ENCODE assay signal across 8 cellular contexts in the genomic region with DNA sequence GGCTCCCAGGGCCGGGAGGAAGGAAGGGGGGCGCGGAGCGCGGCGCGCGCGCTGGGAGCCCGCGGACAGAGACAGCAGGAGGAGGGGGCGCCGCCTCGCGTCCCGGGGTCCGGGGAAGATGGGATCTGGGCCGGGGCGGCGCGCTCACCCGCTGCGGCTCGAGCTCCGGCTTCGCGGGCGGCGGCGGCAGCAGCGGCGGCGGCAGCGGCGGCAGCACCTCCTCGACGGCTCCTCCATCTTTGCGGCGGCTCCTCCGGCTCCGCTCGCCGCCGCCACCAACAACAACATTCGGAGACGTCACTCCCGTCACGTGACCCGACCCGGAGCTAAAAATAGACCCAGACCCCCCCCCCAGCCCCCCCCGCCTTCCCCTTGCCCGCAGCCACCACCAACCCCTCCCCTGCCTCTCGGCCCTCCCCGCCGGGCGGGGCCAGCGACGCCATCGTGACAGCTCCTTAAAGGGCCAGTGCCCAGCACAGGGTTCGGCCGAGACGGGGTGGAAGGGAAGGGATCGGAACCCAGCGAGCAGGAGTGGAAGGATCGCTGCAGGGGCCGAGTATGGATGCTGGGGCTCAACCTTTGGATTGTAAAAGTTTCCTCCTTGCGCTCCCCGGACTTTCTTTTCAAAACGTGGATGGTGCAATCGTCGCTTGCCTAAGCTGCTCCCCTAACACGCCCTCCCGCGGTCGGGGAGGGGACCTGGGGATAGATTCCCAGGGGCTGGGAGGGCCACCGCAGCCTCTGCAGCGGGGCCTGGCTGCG. TPM values are rescaled to one million over a fixed set of nuclear protein-coding genes. Genes with fewer than 3 reads are reported as not detected.
DNase-seq lines count a peak whose midpoint lies in the region; ATAC-seq, FAIRE-seq and TF ChIP-seq lines count a peak whose summit lies in the region.

A gene (minus strand): TSS at position 286 of the 762 bp plus-strand sequence. CDS start 6,126 bp downstream, outside the sequence.

- H2AFZ ChIP-seq in OCI-LY1 (ENCODE audit: low read length) (no peak within 1 kb of the TSS), endothelial cell of umbilical vein (ENCODE audit: low read depth, low read length) (peak within 1 kb of the TSS; percentile 89)

- H3K9ac ChIP-seq in OCI-LY1 (ENCODE audit: low read length) (peak within 1 kb of the TSS; percentile 74), endothelial cell of umbilical vein (replicated peaks; ENCODE audit: extremely low read depth, insufficient read depth, low read length) (peak within 1 kb of the TSS; percentile 86)

- CTCF ChIA-PET in endothelial cell of umbilical vein (lab: Charles Lee): interaction anchor here (0.5 to 2.2 kb wide), 30 partner anchors 8 to 213 kb away, joined by 3 to 17 read pairs (median 6); a partner anchor contains a TSS

- H3K4me2 ChIP-seq in OCI-LY1 (ENCODE audit: low read length) (peak within 1 kb of the TSS; percentile 83), endothelial cell of umbilical vein (ENCODE audit: insufficient read depth, low read length) (peak within 1 kb of the TSS; percentile 75)

- H3K9me3 ChIP-seq in OCI-LY1 (ENCODE audit: low read length): no peaks in the 10 kb centered on the region
- no peaks in the 10 kb centered on the region for H3K9me3 ChIP-seq in endothelial cell of umbilical vein (replicated peaks; ENCODE audit: control insufficient read depth, insufficient read depth, low read length)

- no peak within 1 kb of the TSS for H3K27ac ChIP-seq in OCI-LY1 (ENCODE audit: low read depth, low read length, poor library complexity, severe bottlenecking)
- peak within 1 kb of the TSS; percentile 51 for H3K27ac ChIP-seq in endothelial cell of umbilical vein (ENCODE audit: insufficient read depth, low read depth, low read length)

- BruUV-seq in endothelial cell of umbilical vein (replicated peaks; lab: Mats Ljungman, UMichigan): no TSS peak

- H4K20me1 ChIP-seq in OCI-LY1 (ENCODE audit: insufficient read depth, low read length) (no peaks in the 10 kb centered on the region), endothelial cell of umbilical vein (replicated peaks; ENCODE audit: control insufficient read depth, extremely low read depth, insufficient read depth, low read length) (no peaks in the 10 kb centered on the region)

- DNase-seq in DMS 273 treated with DMSO at 0.1 percent for 48 hours (lab: John Stamatoyannopoulos, UW): peak; percentile 83
- peak; percentile 89 for DNase-seq in HuH-7.5 (ENCODE audit: low spot score)
- DNase-seq in activated CD8-positive, alpha-beta memory T cell treated with anti-CD3 and anti-CD28 coated beads, Interleukin-2, amount 50 U/mL, for 48 hours: peak; percentile 95
- peak; percentile 95 for DNase-seq in endothelial cell of umbilical vein (ENCODE audit: low read depth, low spot score)
- peak; percentile 95 for DNase-seq in middle frontal gyrus (ENCODE audit: extremely low spot score, low spot score)
- DNase-seq in stimulated activated CD8-positive, alpha-beta memory T cell treated with anti-CD3 and anti-CD28 coated beads, Interleukin-2, amount 100 ng/mL, for 1 hour (ENCODE audit: low read depth in 2 of 2): peak; percentile 91 to 93

- TF ChIP-seq POLR2A in endothelial cell of umbilical vein (IDR thresholded peaks at IDR 0.05; ENCODE audit: low read depth, low read length): no peak

- dilution Hi-C loops in endothelial cell of umbilical vein (cut with MboI; ENCODE audit: extremely low pct_ligation_motif_present, low sequenced_read_pairs): no loop called here

- H3K27me3 ChIP-seq in OCI-LY1 (ENCODE audit: insufficient read depth, low read length) (no peaks in the 10 kb centered on the region), endothelial cell of umbilical vein (ENCODE audit: control insufficient read depth in 2 of 2, insufficient read depth in 2 of 2, low read length in 2 of 2) (peaks cover 2 to 7% of the 10 kb centered on the region in 2 experiments)

- H3F3A ChIP-seq in OCI-LY1 (ENCODE audit: insufficient read depth, low read length): no peaks in the 10 kb centered on the region

- H3K9me2 ChIP-seq in OCI-LY1 (ENCODE audit: low read depth, low read length): no peaks in the 10 kb centered on the region

- H3K4me3 ChIP-seq in OCI-LY1 (ENCODE audit: low read depth, low read length, poor library complexity, severe bottlenecking) (peak within 1 kb of the TSS; percentile 68), endothelial cell of umbilical vein (replicated peaks in 1 of 3; ENCODE audit: insufficient read depth in 1 of 3, low read depth in 1 of 3, low read length in 3 of 3) (peak within 1 kb of the TSS; percentile 58 to 80 (median 78))

- peak; percentile 82 for TF ChIP-seq CTCF in OCI-LY1 (IDR thresholded peaks at IDR 0.05; ENCODE audit: low read length)
- TF ChIP-seq CTCF in endothelial cell of umbilical vein (IDR thresholded peaks at IDR 0.05; ENCODE audit: extremely low read depth in 1 of 2, insufficient read depth in 1 of 2, low read depth in 1 of 2, low read length in 2 of 2): peak; percentile 51 to 63

- H3K79me2 ChIP-seq in OCI-LY1 (ENCODE audit: insufficient read depth, low read length) (no peaks in the 10 kb centered on the region), endothelial cell of umbilical vein (ENCODE audit: control insufficient read depth, insufficient read depth, low read length) (no peaks in the 10 kb centered on the region)

- intact Hi-C loops in endothelial cell of umbilical vein (cut with micrococcal nuclease): loop anchor here (1.0 kb wide), 5 partner anchors 12 to 57 kb away; a partner anchor contains a TSS

- H3K4me1 ChIP-seq in OCI-LY1 (ENCODE audit: insufficient read depth, low read length, severe bottlenecking) (peaks cover 16% of the 10 kb centered on the region), endothelial cell of umbilical vein (ENCODE audit: control insufficient read depth, extremely low read depth, insufficient read depth, low read length) (peaks cover 7% of the 10 kb centered on the region)

- POLR2A ChIA-PET in endothelial cell of umbilical vein (lab: Charles Lee): interaction anchor here (0.6 to 1.2 kb wide), 8 partner anchors 14 to 82 kb away, joined by 3 to 6 read pairs (median 4); a partner anchor contains a TSS

- FAIRE-seq in endothelial cell of umbilical vein (lab: Jason Lieb, UNC): peak; percentile 91

- no peaks in the 10 kb centered on the region for H3K9me1 ChIP-seq in endothelial cell of umbilical vein (replicated peaks; ENCODE audit: control insufficient read depth, extremely low read depth, insufficient read depth, low read length)

- H3K36me3 ChIP-seq in OCI-LY1 (ENCODE audit: insufficient read depth, low read length) (no peaks in the 10 kb centered on the region), endothelial cell of umbilical vein (ENCODE audit: control insufficient read depth in 2 of 2, extremely low read depth in 1 of 2, insufficient read depth in 2 of 2, low read length in 2 of 2) (no peaks in the 10 kb centered on the region)

- ATAC-seq in GM21526 (IDR thresholded peaks at IDR 0.05; ENCODE audit: low FRiP score, unreplicated experiment): peak; percentile 78

TF ChIP-seq in endothelial cell of umbilical vein, 7 proteins besides CTCF, POLR2A, EP300 and RAD21:
- TF ChIP-seq POLR2AphosphoS5 (IDR thresholded peaks at IDR 0.05; ENCODE audit: insufficient read depth, low read depth, low read length) (peak; percentile 66), EZH2 (IDR thresholded peaks at IDR 0.05; ENCODE audit: borderline replicate concordance, low read depth, low read length, severe bottlenecking) (no peak)
- TF ChIP-seq, protein P1, sequence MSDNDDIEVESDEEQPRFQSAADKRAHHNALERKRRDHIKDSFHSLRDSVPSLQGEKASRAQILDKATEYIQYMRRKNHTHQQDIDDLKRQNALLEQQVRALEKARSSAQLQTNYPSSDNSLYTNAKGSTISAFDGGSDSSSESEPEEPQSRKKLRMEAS (IDR thresholded peaks at IDR 0.05; ENCODE audit: insufficient read depth, insufficient read length): peak; percentile 69

RNA-seq across cellular contexts. Expression of the gene that starts here (rescaled TPM):
- 40.2 and 40.4 TPM in 2 replicates for total RNA-seq in endothelial cell of umbilical vein
- polyA plus RNA-seq in endothelial cell of umbilical vein: 35.4 and 40.0 TPM in 2 replicates
- 22.2 and 28.4 TPM in 2 replicates for polyA plus RNA-seq in endothelial cell of umbilical vein (2011; cell fraction: cytosol; rRNA removed)
- polyA plus RNA-seq in endothelial cell of umbilical vein (2011; cell fraction: nucleus; rRNA removed): 31.7 and 40.2 TPM in 2 replicates
- polyA plus RNA-seq in endothelial cell of umbilical vein (2012): 12.7 and 20.4 TPM in 2 replicates
- polyA minus RNA-seq in endothelial cell of umbilical vein: 39.3 and 54.8 TPM in 2 replicates
- polyA minus RNA-seq in endothelial cell of umbilical vein (2011; cell fraction: cytosol; rRNA and poly(A)+ RNA removed): 27.1 TPM
- 15.8 and 25.9 TPM in 2 replicates for polyA minus RNA-seq in endothelial cell of umbilical vein (2011; cell fraction: nucleus; rRNA and poly(A)+ RNA removed)
